In the genomic region with DNA sequence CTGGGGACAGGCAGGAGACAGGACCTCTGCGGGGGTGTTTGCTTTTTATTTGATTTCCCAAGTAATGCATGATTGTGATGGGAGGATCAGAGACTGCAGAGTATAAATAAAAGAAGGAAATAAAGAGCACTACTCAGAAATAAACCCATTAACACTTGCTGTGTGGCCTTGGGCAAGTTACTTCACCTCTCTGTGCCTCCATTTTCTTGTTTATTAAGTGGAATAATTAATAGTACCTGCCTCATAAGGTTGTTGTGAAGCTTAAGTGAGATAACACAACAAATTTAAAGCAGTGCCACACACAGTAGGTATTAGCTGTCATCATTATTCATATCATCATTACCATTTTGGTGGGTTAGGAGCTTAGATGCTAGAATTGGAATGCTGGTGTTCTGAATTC, we compare ENCODE assay signal across 24 cellular contexts.
"Had no signal": no experiment of that assay in that cellular context is flagged by ENCODE, and none has a peak within 500 bp of the region (broad histone marks: within the 10 kb centered on the region; RNA-seq: fewer than 3 reads in every experiment).

No MANE protein-coding gene starts in this region.

- DNase-seq: activated B cell treated with CpG ODN at 0.5 μM for 24 hours; activated CD4-positive, alpha-beta memory T cell treated with anti-CD3 and anti-CD28 coated beads for 36 hours; activated CD4-positive, alpha-beta T cell treated with anti-CD3 and anti-CD28 coated beads for 1 hour; activated CD4-positive, alpha-beta T cell treated with anti-CD3 and anti-CD28 coated beads, Interleukin-2, amount 10 ng/mL, durations not matched to agents 24 days and 14 days; activated CD8-positive, alpha-beta memory T cell treated with anti-CD3 and anti-CD28 coated beads for 24 hours; activated gamma-delta T cell treated with Interleukin-2 at 50 U/mL for 16 hours; activated naive CD4-positive, alpha-beta T cell treated with anti-CD3 and anti-CD28 coated beads, Interleukin-2, amount 10 ng/mL, durations not matched to agents 7 days and 5 days; activated naive CD8-positive, alpha-beta T cell treated with anti-CD3 and anti-CD28 coated beads for 36 hours; activated T-cell treated with anti-CD3 and anti-CD28 coated beads, Interleukin-2, amount 50 U/mL, for 48 hours; central memory CD4-positive, alpha-beta T cell; Kasumi-1; KBM-7; NCI-H1048; NCI-H146; NCI-H187 treated with DMSO at 0.1 percent for 48 hours; NCI-H2081 treated with DMSO at 0.1 percent for 48 hours; NCI-H446; NCI-H524; PC-3; SHP77 treated with DMSO at 0.1 percent for 48 hours; T-helper 17 cell; T-helper 9 cell had no signal

- H3K4me3 Mint-ChIP-seq: activated B cell treated with CpG ODN at 0.5 μM for 24 hours; activated CD4-positive, alpha-beta memory T cell treated with anti-CD3 and anti-CD28 coated beads for 36 hours; activated CD4-positive, alpha-beta T cell treated with anti-CD3 and anti-CD28 coated beads, Interleukin-2, amount 10 ng/mL, durations not matched to agents 24 days and 14 days; activated naive CD4-positive, alpha-beta T cell treated with anti-CD3 and anti-CD28 coated beads, Interleukin-2, amount 10 ng/mL, durations not matched to agents 7 days and 5 days; activated naive CD8-positive, alpha-beta T cell treated with anti-CD3 and anti-CD28 coated beads for 36 hours; T-helper 17 cell had no signal

- H3K9me3 ChIP-seq: adrenal gland had no signal

- H3K9me3 Mint-ChIP-seq: activated naive CD4-positive, alpha-beta T cell treated with anti-CD3 and anti-CD28 coated beads, Interleukin-2, amount 10 ng/mL, durations not matched to agents 7 days and 5 days had no signal

- H3K27me3 ChIP-seq: adrenal gland had no signal

- H3K27ac Mint-ChIP-seq: activated B cell treated with CpG ODN at 0.5 μM for 24 hours; activated CD4-positive, alpha-beta memory T cell treated with anti-CD3 and anti-CD28 coated beads for 36 hours; activated CD4-positive, alpha-beta T cell treated with anti-CD3 and anti-CD28 coated beads, Interleukin-2, amount 10 ng/mL, durations not matched to agents 24 days and 14 days; activated naive CD4-positive, alpha-beta T cell treated with anti-CD3 and anti-CD28 coated beads, Interleukin-2, amount 10 ng/mL, durations not matched to agents 7 days and 5 days; activated naive CD8-positive, alpha-beta T cell treated with anti-CD3 and anti-CD28 coated beads for 36 hours; activated T-helper 2 cell treated with anti-CD3 and anti-CD28 coated beads, Interferon-gamma antibody, Interleukin-2, Interleukin-4, amounts not matched to agents 10 μg/mL and 5 μg/mL and 100 μg/mL, durations not matched to agents 14 hours and 24 hours and 36 hours; T-helper 17 cell had no signal

- H3K27me3 Mint-ChIP-seq: activated B cell treated with CpG ODN at 0.5 μM for 24 hours; activated CD4-positive, alpha-beta memory T cell treated with anti-CD3 and anti-CD28 coated beads for 36 hours; activated naive CD8-positive, alpha-beta T cell treated with anti-CD3 and anti-CD28 coated beads for 36 hours; T-helper 17 cell had no signal

- H3K4me3 ChIP-seq: adrenal gland had no signal
